ENCODE assay signal across 20 cellular contexts in the genomic region with DNA sequence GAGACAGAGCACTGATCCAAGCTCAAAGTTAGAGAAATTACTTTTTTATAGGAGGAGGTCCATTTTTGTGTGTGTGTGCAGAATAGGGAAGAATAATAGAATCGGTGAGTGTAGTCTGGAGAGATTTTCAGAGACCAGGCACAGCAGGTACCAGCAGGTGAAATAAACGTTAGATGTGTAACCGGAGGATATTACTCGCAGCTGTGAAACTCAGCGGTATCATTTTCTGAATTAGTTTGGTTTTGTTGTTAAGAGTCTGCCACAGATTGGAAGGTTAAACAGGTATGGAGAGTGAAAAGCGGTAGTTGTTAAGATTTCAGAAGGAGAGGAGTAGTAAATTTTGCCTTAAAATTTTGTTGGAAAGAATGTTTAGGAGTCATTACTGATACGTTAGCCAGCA.
DNase-seq lines count a peak whose midpoint lies in the region; ATAC-seq and TF ChIP-seq lines count a peak whose summit lies in the region.
"Had no signal": no experiment of that assay in that cellular context is flagged by ENCODE, and none has a peak within 500 bp of the region (broad histone marks: within the 10 kb centered on the region; RNA-seq: fewer than 3 reads in every experiment).

No MANE protein-coding gene starts in this region.

- TF ChIP-seq CTCF in endothelial cell (IDR thresholded peaks at IDR 0.05; ENCODE audit: unreplicated experiment), result no peak
- no peak for TF ChIP-seq CTCF in RWPE1 (conservative IDR thresholded peaks at IDR 0.05; ENCODE audit: low read depth)

- H3K27ac ChIP-seq in RWPE1, result no peak overlapping the region
- H3K27ac ChIP-seq: left ventricle myocardium inferior, thyroid gland had no signal

- no peaks in the 10 kb centered on the region for H3K27me3 Mint-ChIP-seq in activated naive CD4-positive, alpha-beta T cell treated with anti-CD3 and anti-CD28 coated beads, Interleukin-2, amount 10 ng/mL, durations not matched to agents 7 days and 5 days
- no peaks in the 10 kb centered on the region for H3K27me3 Mint-ChIP-seq in activated CD4-positive, alpha-beta memory T cell treated with anti-CD3 and anti-CD28 coated beads, Interleukin-2, amount 10 ng/mL, durations not matched to agents 7 days and 5 days
- H3K27me3 Mint-ChIP-seq in endothelial cell (ENCODE audit: unreplicated experiment), result peaks cover 1% of the 10 kb centered on the region
- no peaks in the 10 kb centered on the region for H3K27me3 Mint-ChIP-seq in stimulated activated naive CD8-positive, alpha-beta T cell treated with anti-CD3 and anti-CD28 coated beads, Interleukin-15, amount 100 ng/mL, for 72 hours

- H3K4me3 Mint-ChIP-seq in activated naive CD4-positive, alpha-beta T cell treated with anti-CD3 and anti-CD28 coated beads, Interleukin-2, amount 10 ng/mL, durations not matched to agents 7 days and 5 days, result no peak overlapping the region
- no peak overlapping the region for H3K4me3 Mint-ChIP-seq in activated CD4-positive, alpha-beta memory T cell treated with anti-CD3 and anti-CD28 coated beads, Interleukin-2, amount 10 ng/mL, durations not matched to agents 7 days and 5 days
- H3K4me3 Mint-ChIP-seq in endothelial cell (ENCODE audit: unreplicated experiment), result no peak overlapping the region
- H3K4me3 Mint-ChIP-seq in stimulated activated naive CD8-positive, alpha-beta T cell treated with anti-CD3 and anti-CD28 coated beads, Interleukin-15, amount 100 ng/mL, for 72 hours, result no peak overlapping the region
- H3K4me3 Mint-ChIP-seq: endodermal cell had no signal

- peak; percentile 44 for ATAC-seq in stimulated activated naive CD8-positive, alpha-beta T cell treated with anti-CD3 and anti-CD28 coated beads, Interleukin-15, amount 100 ng/mL, for 72 hours
- no peak for ATAC-seq in GM19452 (IDR thresholded peaks at IDR 0.05; ENCODE audit: unreplicated experiment)
- ATAC-seq: mucosa of descending colon had no signal

- H3K36me3 Mint-ChIP-seq in activated naive CD4-positive, alpha-beta T cell treated with anti-CD3 and anti-CD28 coated beads, Interleukin-2, amount 10 ng/mL, durations not matched to agents 7 days and 5 days, result peaks cover 90% of the 10 kb centered on the region
- peaks cover 93% of the 10 kb centered on the region for H3K36me3 Mint-ChIP-seq in activated CD4-positive, alpha-beta memory T cell treated with anti-CD3 and anti-CD28 coated beads, Interleukin-2, amount 10 ng/mL, durations not matched to agents 7 days and 5 days (ENCODE audit: low read depth)
- peaks cover 70% of the 10 kb centered on the region for H3K36me3 Mint-ChIP-seq in endothelial cell (ENCODE audit: low read depth, unreplicated experiment)

- H3K4me1 Mint-ChIP-seq in activated naive CD4-positive, alpha-beta T cell treated with anti-CD3 and anti-CD28 coated beads, Interleukin-2, amount 10 ng/mL, durations not matched to agents 7 days and 5 days, result peaks cover 66% of the 10 kb centered on the region
- H3K4me1 Mint-ChIP-seq in activated CD4-positive, alpha-beta memory T cell treated with anti-CD3 and anti-CD28 coated beads, Interleukin-2, amount 10 ng/mL, durations not matched to agents 7 days and 5 days, result peaks cover 63% of the 10 kb centered on the region
- peaks cover 5% of the 10 kb centered on the region for H3K4me1 Mint-ChIP-seq in endothelial cell (ENCODE audit: unreplicated experiment)
- H3K4me1 Mint-ChIP-seq in stimulated activated naive CD8-positive, alpha-beta T cell treated with anti-CD3 and anti-CD28 coated beads, Interleukin-15, amount 100 ng/mL, for 72 hours, result peaks cover 72% of the 10 kb centered on the region
- H3K4me1 Mint-ChIP-seq: endodermal cell had no signal

- no peaks in the 10 kb centered on the region for H3K9me3 Mint-ChIP-seq in activated naive CD4-positive, alpha-beta T cell treated with anti-CD3 and anti-CD28 coated beads, Interleukin-2, amount 10 ng/mL, durations not matched to agents 7 days and 5 days
- no peaks in the 10 kb centered on the region for H3K9me3 Mint-ChIP-seq in activated CD4-positive, alpha-beta memory T cell treated with anti-CD3 and anti-CD28 coated beads, Interleukin-2, amount 10 ng/mL, durations not matched to agents 7 days and 5 days
- no peaks in the 10 kb centered on the region for H3K9me3 Mint-ChIP-seq in endothelial cell (ENCODE audit: unreplicated experiment)
- H3K9me3 Mint-ChIP-seq in stimulated activated naive CD8-positive, alpha-beta T cell treated with anti-CD3 and anti-CD28 coated beads, Interleukin-15, amount 100 ng/mL, for 72 hours, result no peaks in the 10 kb centered on the region
- H3K9me3 Mint-ChIP-seq: endodermal cell had no signal

- CTCF ChIA-PET in activated naive CD4-positive, alpha-beta T cell treated with anti-CD3 and anti-CD28 coated beads, Interleukin-2, amount 10 ng/mL, durations not matched to agents 7 days and 5 days (lab: Charles Lee), result interaction anchor here (1.9 to 5.5 kb wide), 2 partner anchors 11 to 222 kb away, joined by 15 to 35 read pairs; no protein-coding TSS in a partner anchor
- CTCF ChIA-PET in activated CD4-positive, alpha-beta memory T cell treated with anti-CD3 and anti-CD28 coated beads, Interleukin-2, amount 10 ng/mL, durations not matched to agents 7 days and 5 days (lab: Charles Lee), result interaction anchor here (1.1 to 4.2 kb wide), 5 partner anchors 9 to 222 kb away, joined by 3 to 30 read pairs (median 7); no protein-coding TSS in a partner anchor
- CTCF ChIA-PET in RWPE1 (lab: Yijun Ruan, JAX), result interaction anchor here (0.6 to 0.8 kb wide), 2 partner anchors 48 to 517 kb away, joined by 3 read pairs; no protein-coding TSS in a partner anchor

- POLR2A ChIA-PET in activated CD4-positive, alpha-beta memory T cell treated with anti-CD3 and anti-CD28 coated beads, Interleukin-2, amount 10 ng/mL, durations not matched to agents 7 days and 5 days (lab: Charles Lee), result interaction anchor here (0.7 to 1.8 kb wide), 3 partner anchors 9 to 513 kb away, joined by 3 to 4 read pairs (median 3); no protein-coding TSS in a partner anchor
- POLR2A ChIA-PET in RWPE1 (lab: Yijun Ruan, JAX; ENCODE audit: low non-redundant PET), result no interaction called here

- no peak for DNase-seq in activated naive CD4-positive, alpha-beta T cell treated with anti-CD3 and anti-CD28 coated beads, Interleukin-2, amount 10 ng/mL, durations not matched to agents 7 days and 5 days
- DNase-seq in activated naive CD4-positive, alpha-beta T cell treated with Interleukin-2 at 50 U/mL for 16 hours, result no peak
- no peak for DNase-seq in activated CD4-positive, alpha-beta memory T cell treated with anti-CD3 and anti-CD28 coated beads, Interleukin-2, amount 10 ng/mL, durations not matched to agents 7 days and 5 days
- DNase-seq in endothelial cell (ENCODE audit: low spot score), result no peak
- no peak for DNase-seq in stimulated activated naive CD8-positive, alpha-beta T cell treated with anti-CD3 and anti-CD28 coated beads, Interleukin-15, amount 100 ng/mL, for 72 hours
- DNase-seq in RWPE1 (ENCODE audit: low spot score), result no peak
- no peak for DNase-seq in HUDEP-2 (lab: John Stamatoyannopoulos, UW; ENCODE audit: unreplicated experiment in 76 of 76)
- DNase-seq: aorta; DMS79; left ventricle myocardium inferior; mucosa of descending colon; NCI-H1436; NCI-H2171 treated with DMSO at 0.1 percent for 48 hours; NCI-H748 treated with DMSO at 0.1 percent for 48 hours; SIG-M5; stimulated activated CD4-positive, alpha-beta T cell treated with anti-CD3 and anti-CD28 coated beads, Interleukin-12 subunit alpha, Interleukin-12 subunit beta, amount 100 ng/mL, for 4 hours; T-helper 9 cell; thyroid gland had no signal

- H3K27ac Mint-ChIP-seq in activated naive CD4-positive, alpha-beta T cell treated with anti-CD3 and anti-CD28 coated beads, Interleukin-2, amount 10 ng/mL, durations not matched to agents 7 days and 5 days, result peak overlapping the region; percentile 20
- peak overlapping the region; percentile 52 for H3K27ac Mint-ChIP-seq in activated CD4-positive, alpha-beta memory T cell treated with anti-CD3 and anti-CD28 coated beads, Interleukin-2, amount 10 ng/mL, durations not matched to agents 7 days and 5 days
- H3K27ac Mint-ChIP-seq in endothelial cell (ENCODE audit: unreplicated experiment), result peak overlapping the region; percentile 6
- H3K27ac Mint-ChIP-seq in stimulated activated naive CD8-positive, alpha-beta T cell treated with anti-CD3 and anti-CD28 coated beads, Interleukin-15, amount 100 ng/mL, for 72 hours, result peak overlapping the region; percentile 1 to 86
